In genomic region chr10:14450041-14450491, GRCh38 we compare ENCODE assay signal across 14 cellular contexts.
DNase-seq lines count a peak whose midpoint lies in the region; ATAC-seq, FAIRE-seq and TF ChIP-seq lines count a peak whose summit lies in the region.
"Had no signal": no experiment of that assay in that cellular context is flagged by ENCODE, and none has a peak within 500 bp of the region (broad histone marks: within the 10 kb centered on the region; RNA-seq: fewer than 3 reads in every experiment).

No MANE protein-coding gene starts in this region.

- H4K20me1 ChIP-seq in neural progenitor cell (ENCODE audit: low read depth): no peaks in the 10 kb centered on the region

- no peak overlapping the region for H3K9ac ChIP-seq in neural progenitor cell

- no peak overlapping the region for H2AFZ ChIP-seq in neural progenitor cell (replicated peaks)

- peaks cover 13% of the 10 kb centered on the region for H3F3A ChIP-seq in neural progenitor cell (ENCODE audit: low read depth)

- no peaks in the 10 kb centered on the region for H3K27me3 ChIP-seq in neural progenitor cell
- no peaks in the 10 kb centered on the region for H3K27me3 ChIP-seq in HAP-1 (ENCODE audit: low read depth)
- H3K27me3 ChIP-seq: upper lobe of left lung had no signal

- FAIRE-seq in RCC 7860 (lab: Jason Lieb, UNC): no peak
- FAIRE-seq: GM12878 had no signal

- no peak overlapping the region for H3K27ac ChIP-seq in neural progenitor cell
- H3K27ac ChIP-seq: upper lobe of left lung had no signal

- H3K4me3 Mint-ChIP-seq in neural progenitor cell: no peak overlapping the region
- H3K4me3 Mint-ChIP-seq: memory B cell had no signal

- DNase-seq in AG10803 (ENCODE audit: low read depth) (peak; percentile 40), RCC 7860 (ENCODE audit: low spot score) (peak; percentile 61), fibroblast of pulmonary artery (ENCODE audit: low read depth) (peak; percentile 65), neural progenitor cell (ENCODE audit: low spot score) (no peak), HAP-1 (ENCODE audit: low spot score in 2 of 2) (no peak)
- DNase-seq: activated naive CD4-positive, alpha-beta T cell treated with Interleukin-2 at 50 U/mL for 16 hours; cerebellar nuclear complex; NCI-H2107; upper lobe of left lung had no signal

- H3K4me3 ChIP-seq in AG10803 (ENCODE audit: low read length) (no peak overlapping the region), fibroblast of pulmonary artery (replicated peaks; ENCODE audit: low read depth, low read length) (no peak overlapping the region), neural progenitor cell (no peak overlapping the region), HAP-1 (no peak overlapping the region)
- H3K4me3 ChIP-seq: GM12878, upper lobe of left lung had no signal

- H3K4me2 ChIP-seq in neural progenitor cell: no peak overlapping the region

- no peaks in the 10 kb centered on the region for H3K36me3 ChIP-seq in neural progenitor cell
- no peaks in the 10 kb centered on the region for H3K36me3 ChIP-seq in HAP-1 (replicated peaks)
- H3K36me3 ChIP-seq: upper lobe of left lung had no signal

- ATAC-seq in GM19023 (IDR thresholded peaks at IDR 0.05; ENCODE audit: unreplicated experiment) (no peak), GM19395 (IDR thresholded peaks at IDR 0.05; ENCODE audit: unreplicated experiment) (no peak), GM21423 (IDR thresholded peaks at IDR 0.05; ENCODE audit: unreplicated experiment) (no peak)
- ATAC-seq: GM12878 had no signal

- no peaks in the 10 kb centered on the region for H3K36me3 Mint-ChIP-seq in neural progenitor cell

- H3K27ac Mint-ChIP-seq in neural progenitor cell: peak overlapping the region; percentile 35
- H3K27ac Mint-ChIP-seq: memory B cell had no signal

- peaks cover 6% of the 10 kb centered on the region for H3K4me1 Mint-ChIP-seq in neural progenitor cell

- peaks cover 3% of the 10 kb centered on the region for H3K4me1 ChIP-seq in neural progenitor cell
- no peaks in the 10 kb centered on the region for H3K4me1 ChIP-seq in HAP-1
- H3K4me1 ChIP-seq: upper lobe of left lung had no signal

- H3K79me2 ChIP-seq in neural progenitor cell (ENCODE audit: low read depth): no peaks in the 10 kb centered on the region

- peaks cover 4% of the 10 kb centered on the region for H3K9me3 Mint-ChIP-seq in neural progenitor cell
- H3K9me3 Mint-ChIP-seq: memory B cell had no signal

- in situ Hi-C loops in HAP-1 (cut with MboI; ENCODE audit: low sequenced_read_pairs): no loop called here

- H3K9me3 ChIP-seq in neural progenitor cell (ENCODE audit: low read depth): no peaks in the 10 kb centered on the region
- no peaks in the 10 kb centered on the region for H3K9me3 ChIP-seq in HAP-1
- H3K9me3 ChIP-seq: upper lobe of left lung had no signal

- TF ChIP-seq CTCF in AG10803 (conservative IDR thresholded peaks at IDR 0.05; ENCODE audit: low read length): no peak
- no peak for TF ChIP-seq CTCF in fibroblast of pulmonary artery (IDR thresholded peaks at IDR 0.05; ENCODE audit: low read length, missing control alignments)
- TF ChIP-seq CTCF in neural progenitor cell (IDR thresholded peaks at IDR 0.05): no peak

- peaks cover 11% of the 10 kb centered on the region for H3K27me3 Mint-ChIP-seq in neural progenitor cell (ENCODE audit: insufficient read depth, low read depth)

Comparison
In these comparisons a context has a peak if more than half of its experiments do, and no peak if none do; other contexts are left out.
1. DNase-seq: peak in AG10803 (single experiment), RCC 7860 (single experiment) and fibroblast of pulmonary artery (single experiment); none in neural progenitor cell (single experiment) and HAP-1 (0 of 2).